ENCODE assay signal across 1 cellular context in genomic region chr6:108074057-108074358, GRCh38.
TF ChIP-seq lines count a peak whose summit lies in the region.

No MANE protein-coding gene starts in this region.

TF ChIP-seq in liver, 16 proteins besides CTCF, POLR2A, EP300 and RAD21 (continued from another document):
- TF ChIP-seq ZBTB33 (IDR thresholded peaks at IDR 0.05): no peak
- no peak for TF ChIP-seq JUND (IDR thresholded peaks at IDR 0.05)
- no peak for TF ChIP-seq HNF4G (IDR thresholded peaks at IDR 0.05)
- no peak for TF ChIP-seq GABPA (IDR thresholded peaks at IDR 0.05 in 1 of 2, conservative IDR thresholded peaks at IDR 0.05 in 1 of 2)
- no peak for TF ChIP-seq MAX (IDR thresholded peaks at IDR 0.05)
